Comparison of ENCODE assay signal across 9 cellular contexts in genomic region chr11:36452231-36452630, GRCh38. TPM values are rescaled to one million over a fixed set of nuclear protein-coding genes. Genes with fewer than 3 reads are reported as not detected.
DNase-seq lines count a peak whose midpoint lies in the region; ATAC-seq and TF ChIP-seq lines count a peak whose summit lies in the region.
"Had no signal": no experiment of that assay in that cellular context is flagged by ENCODE, and none has a peak within 500 bp of the region (broad histone marks: within the 10 kb centered on the region; RNA-seq: fewer than 3 reads in every experiment).

No MANE protein-coding gene starts in this region.

- H3K36me3 ChIP-seq in naive thymus-derived CD4-positive, alpha-beta T cell (ENCODE audit: control insufficient read depth in 2 of 3, insufficient read depth in 3 of 3, low read length in 3 of 3), result peaks cover 0 to 15% (median 0%) of the 10 kb centered on the region in 3 experiments
- peaks cover 0 to 10% (median 2%) of the 10 kb centered on the region in 4 donors for H3K36me3 ChIP-seq in upper lobe of left lung

- no peaks in the 10 kb centered on the region for H3K36me3 Mint-ChIP-seq in activated naive CD8-positive, alpha-beta T cell treated with anti-CD3 and anti-CD28 coated beads for 36 hours
- H3K36me3 Mint-ChIP-seq in naive thymus-derived CD4-positive, alpha-beta T cell, result peaks cover 0 to 22% (median 0%) of the 10 kb centered on the region in 5 donors

- no peak overlapping the region for H3K4me3 ChIP-seq in naive thymus-derived CD4-positive, alpha-beta T cell (ENCODE audit: low read length)
- no peak overlapping the region for H3K4me3 ChIP-seq in upper lobe of left lung

- no peaks in the 10 kb centered on the region for H3K9me3 Mint-ChIP-seq in activated naive CD8-positive, alpha-beta T cell treated with anti-CD3 and anti-CD28 coated beads for 36 hours
- peaks cover 0 to 2% (median 0%) of the 10 kb centered on the region in 11 donors for H3K9me3 Mint-ChIP-seq in naive thymus-derived CD4-positive, alpha-beta T cell
- H3K9me3 Mint-ChIP-seq: endodermal cell had no signal

- H3K9me3 ChIP-seq in naive thymus-derived CD4-positive, alpha-beta T cell (ENCODE audit: control insufficient read depth in 2 of 3, low read length in 3 of 3), result no peaks in the 10 kb centered on the region
- no peaks in the 10 kb centered on the region for H3K9me3 ChIP-seq in upper lobe of left lung

- peak; percentile 30 for ATAC-seq in naive thymus-derived CD4-positive, alpha-beta T cell
- ATAC-seq in GM21825 (IDR thresholded peaks at IDR 0.05; ENCODE audit: unreplicated experiment) (no peak), upper lobe of left lung (ENCODE audit: low FRiP score in 2 of 2) (no peak), GM21619 (IDR thresholded peaks at IDR 0.05; ENCODE audit: unreplicated experiment) (no peak)

- 33 to 45% methylated on average over 1 to 2 of the region's 2 CpGs for WGBS in upper lobe of left lung, 2 donors

- peaks cover 28 to 41% of the 10 kb centered on the region in 2 donors for H3K4me1 ChIP-seq in naive thymus-derived CD4-positive, alpha-beta T cell (ENCODE audit: control insufficient read depth in 2 of 2, insufficient read depth in 2 of 2, low read length in 2 of 2)
- peaks cover 24 to 36% (median 34%) of the 10 kb centered on the region in 4 donors for H3K4me1 ChIP-seq in upper lobe of left lung

- no peak overlapping the region for H3K4me3 Mint-ChIP-seq in activated naive CD8-positive, alpha-beta T cell treated with anti-CD3 and anti-CD28 coated beads for 36 hours
- H3K4me3 Mint-ChIP-seq in naive thymus-derived CD4-positive, alpha-beta T cell, result peak overlapping the region in 6 of 10 donors; percentile 10 to 80 (median 26)
- H3K4me3 Mint-ChIP-seq: endodermal cell had no signal

- H3K27ac Mint-ChIP-seq in activated naive CD8-positive, alpha-beta T cell treated with anti-CD3 and anti-CD28 coated beads for 36 hours, result no peak overlapping the region
- peak overlapping the region in 2 of 9 donors; percentile 32 to 66 for H3K27ac Mint-ChIP-seq in naive thymus-derived CD4-positive, alpha-beta T cell
- H3K27ac Mint-ChIP-seq: endodermal cell had no signal

- H3K27ac ChIP-seq in naive thymus-derived CD4-positive, alpha-beta T cell (ENCODE audit: low read depth, low read length), result no peak overlapping the region
- peak overlapping the region in 1 of 4 donors; percentile 48 for H3K27ac ChIP-seq in upper lobe of left lung

- CTCF ChIA-PET in naive thymus-derived CD4-positive, alpha-beta T cell (lab: Charles Lee), result no interaction called here

- TF ChIP-seq EP300 in upper lobe of left lung (IDR thresholded peaks at IDR 0.05), result no peak

- POLR2A ChIA-PET in naive thymus-derived CD4-positive, alpha-beta T cell (lab: Charles Lee), result no interaction called here

- no peak for TF ChIP-seq CTCF in upper lobe of left lung (IDR thresholded peaks at IDR 0.05)

- H3K4me1 Mint-ChIP-seq in activated naive CD8-positive, alpha-beta T cell treated with anti-CD3 and anti-CD28 coated beads for 36 hours, result peaks cover 22% of the 10 kb centered on the region
- peaks cover 24 to 49% (median 42%) of the 10 kb centered on the region in 7 donors for H3K4me1 Mint-ChIP-seq in naive thymus-derived CD4-positive, alpha-beta T cell

- intact Hi-C loops in naive thymus-derived CD4-positive, alpha-beta T cell (cut with micrococcal nuclease), result loop anchor here in 1 of 2 donors (5.0 kb wide), 1 partner anchor 45 kb away; no protein-coding TSS in a partner anchor

- no peaks in the 10 kb centered on the region for H3K27me3 ChIP-seq in naive thymus-derived CD4-positive, alpha-beta T cell (ENCODE audit: control insufficient read depth in 2 of 2, insufficient read depth in 2 of 2, low read length in 2 of 2)
- H3K27me3 ChIP-seq in upper lobe of left lung, result no peaks in the 10 kb centered on the region

- DNase-seq in GDM1 (lab: John Stamatoyannopoulos, UW), result peak; percentile 80
- peak; percentile 91 for DNase-seq in MV-4-11 (lab: John Stamatoyannopoulos, UW)
- peak; percentile 13 for DNase-seq in activated naive CD8-positive, alpha-beta T cell treated with anti-CD3 and anti-CD28 coated beads for 36 hours
- no peak for DNase-seq in naive thymus-derived CD4-positive, alpha-beta T cell
- no peak for DNase-seq in NCI-H2081 treated with DMSO at 0.1 percent for 48 hours (lab: John Stamatoyannopoulos, UW)
- DNase-seq in upper lobe of left lung, result no peak
- DNase-seq: endodermal cell had no signal

- H3K27me3 Mint-ChIP-seq in activated naive CD8-positive, alpha-beta T cell treated with anti-CD3 and anti-CD28 coated beads for 36 hours, result no peaks in the 10 kb centered on the region
- H3K27me3 Mint-ChIP-seq in naive thymus-derived CD4-positive, alpha-beta T cell, result no peaks in the 10 kb centered on the region

- no peak for TF ChIP-seq POLR2A in upper lobe of left lung (IDR thresholded peaks at IDR 0.05)

RNA-seq across cellular contexts. Expression of gene TRAF6, which starts 57.8 kb away (rescaled TPM):
- 1 to 10 TPM; 8.5 to 9.8 TPM for total RNA-seq in activated naive CD8-positive, alpha-beta T cell treated with anti-CD3 and anti-CD28 coated beads for 36 hours
- 10 to 100 TPM; 14.7 to 22.2 (median 20.6) TPM for total RNA-seq in naive thymus-derived CD4-positive, alpha-beta T cell
- polyA plus RNA-seq in naive thymus-derived CD4-positive, alpha-beta T cell, result 1 to 10 TPM; 7.9 to 9.6 TPM
- total RNA-seq in upper lobe of left lung, result 10 to 100 TPM in 5 of 6 donors, 1 to 10 TPM in 1; 7.4 to 17.5 (median 13.7) TPM

Comparison
In these comparisons a context has a peak if more than half of its experiments do, and no peak if none do; other contexts are left out.
1. DNase-seq: peak in GDM1 (single experiment), MV-4-11 (single experiment) and activated naive CD8-positive, alpha-beta T cell treated with anti-CD3 and anti-CD28 coated beads for 36 hours (single experiment); none in naive thymus-derived CD4-positive, alpha-beta T cell (0 of 9), NCI-H2081 treated with DMSO at 0.1 percent for 48 hours (single experiment) and upper lobe of left lung (0 of 2).